ENCODE assay signal across 10 cellular contexts in the genomic region with DNA sequence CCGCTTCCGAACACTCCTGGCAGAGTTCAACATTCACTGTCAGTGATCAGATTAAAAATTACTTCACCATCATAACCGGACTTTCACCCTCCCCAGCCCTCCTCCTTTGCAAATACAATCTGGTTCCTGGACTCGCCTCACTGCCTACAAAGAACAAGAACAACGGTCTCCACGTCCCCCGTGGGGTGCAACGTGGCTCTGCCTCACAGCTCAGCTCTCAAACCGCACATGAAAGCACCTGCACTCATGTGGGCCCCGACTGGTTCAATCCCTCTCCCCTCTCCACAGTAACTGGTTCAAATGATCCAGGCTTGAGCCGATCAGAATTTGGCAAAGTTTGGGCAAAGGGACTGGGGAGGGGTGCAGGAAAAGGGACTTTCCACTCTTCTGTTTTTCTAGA. TPM values are rescaled to one million over a fixed set of nuclear protein-coding genes. Genes with fewer than 3 reads are reported as not detected.
DNase-seq lines count a peak whose midpoint lies in the region; ATAC-seq and TF ChIP-seq lines count a peak whose summit lies in the region.
"Had no signal": no experiment of that assay in that cellular context is flagged by ENCODE, and none has a peak within 500 bp of the region (broad histone marks: within the 10 kb centered on the region; RNA-seq: fewer than 3 reads in every experiment).

No MANE protein-coding gene starts in this region.

- H3K36me3 ChIP-seq in esophagus (ENCODE audit: control insufficient read depth in 2 of 2, insufficient read depth in 2 of 2, low read length in 1 of 2) = peaks cover under 1 to 26% of the 10 kb centered on the region in 2 donors
- no peaks in the 10 kb centered on the region for H3K36me3 ChIP-seq in mucosa of descending colon (ENCODE audit: low read depth)
- peaks cover under 1 to 63% (median 3%) of the 10 kb centered on the region in 3 donors for H3K36me3 ChIP-seq in tibial nerve

- H3K9me3 ChIP-seq in esophagus (ENCODE audit: control insufficient read depth in 2 of 2, insufficient read depth in 1 of 2, low read depth in 1 of 2, low read length in 1 of 2) (no peaks in the 10 kb centered on the region), mucosa of descending colon (no peaks in the 10 kb centered on the region), tibial nerve (no peaks in the 10 kb centered on the region)

- DNase-seq in mucosa of descending colon (peak; percentile 63 to 80 (median 71)), tibial nerve (ENCODE audit: low spot score in 2 of 2) (peak in 1 of 2 donors; percentile 46), NCI-H748 treated with DMSO at 0.1 percent for 48 hours (lab: John Stamatoyannopoulos, UW) (no peak), dedifferentiated amniotic fluid mesenchymal stem cell (ENCODE audit: extremely low spot score) (no peak), cerebellar nuclear complex (lab: John Stamatoyannopoulos, UW) (no peak)
- DNase-seq: activated naive CD8-positive, alpha-beta T cell treated with anti-CD3 and anti-CD28 coated beads, Interleukin-2, amount 10 ng/mL, durations not matched to agents 7 days and 5 days; NCI-H526 treated with DMSO at 0.1 percent for 48 hours had no signal

- H3K4me1 ChIP-seq in esophagus (ENCODE audit: control insufficient read depth in 2 of 2, insufficient read depth in 2 of 2, low read length in 1 of 2) (no peaks in the 10 kb centered on the region), mucosa of descending colon (ENCODE audit: low read depth) (peaks cover 23% of the 10 kb centered on the region), tibial nerve (peaks cover 0 to 40% (median 14%) of the 10 kb centered on the region in 4 donors)

- H3K4me3 ChIP-seq in esophagus (ENCODE audit: low read depth in 1 of 2, low read length in 2 of 2) (no peak overlapping the region), mucosa of descending colon (no peak overlapping the region), tibial nerve (no peak overlapping the region)
- H3K4me3 ChIP-seq: dorsolateral prefrontal cortex had no signal

- TF ChIP-seq POLR2A in tibial nerve (IDR thresholded peaks at IDR 0.05) = no peak

- ATAC-seq in HG02678 (IDR thresholded peaks at IDR 0.05; ENCODE audit: unreplicated experiment) (peak; percentile 52), mucosa of descending colon (peak; percentile 92)

- H3K27ac ChIP-seq in esophagus (ENCODE audit: low read depth in 2 of 2, low read length in 1 of 2) (peak overlapping the region; percentile 1 to 34), tibial nerve (peak overlapping the region in 3 of 4 donors; percentile 69 to 81 (median 78))

- WGBS in esophagus, 2 donors = 39 to 46% methylated on average over 11 of the region's 11 CpGs
- 54 to 65% methylated on average over 11 of the region's 11 CpGs for WGBS in tibial nerve, 2 donors

- TF ChIP-seq CTCF in mucosa of descending colon (IDR thresholded peaks at IDR 0.05) (no peak), tibial nerve (IDR thresholded peaks at IDR 0.05) (no peak)

- intact Hi-C loops in mucosa of descending colon (cut with DNase I, micrococcal nuclease) = no loop called here

- no peaks in the 10 kb centered on the region for H3K27me3 ChIP-seq in esophagus (ENCODE audit: control insufficient read depth in 1 of 2, insufficient read depth in 2 of 2, low read length in 2 of 2)
- no peaks in the 10 kb centered on the region for H3K27me3 ChIP-seq in tibial nerve
- H3K27me3 ChIP-seq: dorsolateral prefrontal cortex had no signal

- TF ChIP-seq EP300 in tibial nerve (IDR thresholded peaks at IDR 0.05) = peak in 1 of 2 donors; percentile 22

RNA-seq across cellular contexts. Expression of gene ASB13, which starts 21.0 kb away (rescaled TPM):
- 10 to 100 TPM; 12.2 to 13.9 TPM for polyA plus RNA-seq in esophagus
- total RNA-seq in mucosa of descending colon (10 to 100 TPM; 34.6 to 76.1 (median 50.5) TPM), tibial nerve (10 to 100 TPM; 18.3 to 39.2 (median 32.3) TPM)

RNA-seq across cellular contexts. Expression of gene TASOR2, which starts 39.3 kb away (rescaled TPM):
- polyA plus RNA-seq in esophagus = 10 to 100 TPM in 1 of 2 donors, 1 to 10 TPM in 1; 8.1 to 11.1 TPM
- total RNA-seq in mucosa of descending colon (10 to 100 TPM; 46.4 to 63.2 (median 58.4) TPM), tibial nerve (10 to 100 TPM; 67.3 to 83.7 (median 79.6) TPM)

Comparison
In these comparisons a context has a peak if more than half of its experiments do, and no peak if none do; other contexts are left out.
1. DNase-seq: peak in mucosa of descending colon (3 of 3); none in NCI-H748 treated with DMSO at 0.1 percent for 48 hours (single experiment), dedifferentiated amniotic fluid mesenchymal stem cell (single experiment) and cerebellar nuclear complex (0 of 2).